ENCODE assay signal across 9 cellular contexts in genomic region chr7:74454948-74455804, GRCh38. TPM values are rescaled to one million over a fixed set of nuclear protein-coding genes. Genes with fewer than 3 reads are reported as not detected.
A peak's percentile ranks its signal among the peaks of the same experiment; 100 is the strongest.
DNase-seq lines count a peak whose midpoint lies in the region; ATAC-seq and TF ChIP-seq lines count a peak whose summit lies in the region.
"Had no signal": no experiment of that assay in that cellular context is flagged by ENCODE, and none has a peak within 500 bp of the region (broad histone marks: within the 10 kb centered on the region; RNA-seq: fewer than 3 reads in every experiment).

No MANE protein-coding gene starts in this region.

- peak; percentile 41 to 74 (median 66) for ATAC-seq in right lobe of liver

- H3K9me3 ChIP-seq in right lobe of liver (no peaks in the 10 kb centered on the region), thyroid gland (no peaks in the 10 kb centered on the region)

- TF ChIP-seq POLR2A in right lobe of liver (IDR thresholded peaks at IDR 0.05) (no peak), thyroid gland (IDR thresholded peaks at IDR 0.05) (peak; percentile 24 to 87)

- H3K36me3 ChIP-seq in right lobe of liver: no peaks in the 10 kb centered on the region
- H3K36me3 ChIP-seq in thyroid gland: no peaks in the 10 kb centered on the region

- no peaks in the 10 kb centered on the region for H3K9me3 Mint-ChIP-seq in activated CD4-positive, alpha-beta T cell treated with anti-CD3 and anti-CD28 coated beads, Interleukin-2, amount 10 ng/mL, durations not matched to agents 24 days and 14 days

- H3K4me1 ChIP-seq in right lobe of liver (peaks cover 0 to 12% (median 4%) of the 10 kb centered on the region in 4 donors), thyroid gland (peaks cover 43 to 60% of the 10 kb centered on the region in 2 donors)

- H3K4me3 Mint-ChIP-seq in activated CD4-positive, alpha-beta T cell treated with anti-CD3 and anti-CD28 coated beads, Interleukin-2, amount 10 ng/mL, durations not matched to agents 24 days and 14 days: peak overlapping the region; percentile 15

- H3K4me3 ChIP-seq in right lobe of liver (peak overlapping the region in 2 of 3 donors; percentile 63 to 64), thyroid gland (replicated peaks in 1 of 3) (peak overlapping the region; percentile 10 to 78 (median 55))

- WGBS in right lobe of liver (ENCODE audit: insufficient coverage, low coverage, low lambda C conversion rate, missing lambda C conversion rate): 41% methylated on average over 6 of the region's 24 CpGs
- 58 to 73% methylated on average over 13 to 17 of the region's 24 CpGs for WGBS in thyroid gland, 2 donors

- H3K27ac ChIP-seq in caudate nucleus (ENCODE audit: low read depth, low read length) (peak overlapping the region; percentile 86), right lobe of liver (peak overlapping the region in 2 of 3 donors; percentile 55 to 62), thyroid gland (peak overlapping the region; percentile 98 to 99 (median 99))

- no peak for TF ChIP-seq CTCF in right lobe of liver (IDR thresholded peaks at IDR 0.05)
- no peak for TF ChIP-seq CTCF in thyroid gland (IDR thresholded peaks at IDR 0.05)

- peaks cover 11% of the 10 kb centered on the region for H3K4me1 Mint-ChIP-seq in activated CD4-positive, alpha-beta T cell treated with anti-CD3 and anti-CD28 coated beads, Interleukin-2, amount 10 ng/mL, durations not matched to agents 24 days and 14 days

- no peak for DNase-seq in activated CD4-positive, alpha-beta T cell treated with anti-CD3 and anti-CD28 coated beads, Interleukin-2, amount 10 ng/mL, durations not matched to agents 24 days and 14 days
- DNase-seq in activated CD4-positive, alpha-beta T cell treated with anti-CD3 and anti-CD28 coated beads for 4 hours: no peak
- DNase-seq in caudate nucleus (lab: John Stamatoyannopoulos, UW) (peak in 26 of 61 donors; percentile 4 to 65 (median 23)), right lobe of liver (peak in 2 of 3 donors; percentile 77 to 81), thyroid gland (peak; percentile 83 to 85), HPDE6-E6E7 (ENCODE audit: extremely low spot score) (no peak), T1000 (lab: John Stamatoyannopoulos, UW) (no peak), NCI-H1092 treated with DMSO at 0.1 percent for 48 hours (lab: John Stamatoyannopoulos, UW) (no peak)
- DNase-seq: NCI-H226 had no signal

- H3K27ac Mint-ChIP-seq in activated CD4-positive, alpha-beta T cell treated with anti-CD3 and anti-CD28 coated beads, Interleukin-2, amount 10 ng/mL, durations not matched to agents 24 days and 14 days: no peak overlapping the region

- intact Hi-C loops in activated CD4-positive, alpha-beta T cell treated with anti-CD3 and anti-CD28 coated beads, Interleukin-2, amount 10 ng/mL, durations not matched to agents 24 days and 14 days (cut with micrococcal nuclease): loop anchor here (5.0 kb wide), 1 partner anchor 373 kb away; the partner anchor contains the start of gene LIMK1
- intact Hi-C loops in right lobe of liver (cut with DNase I) (no loop called here), thyroid gland (cut with DNase I) (no loop called here)

- H3K36me3 Mint-ChIP-seq in activated CD4-positive, alpha-beta T cell treated with anti-CD3 and anti-CD28 coated beads, Interleukin-2, amount 10 ng/mL, durations not matched to agents 24 days and 14 days (ENCODE audit: low read depth): no peaks in the 10 kb centered on the region

- H3K27me3 ChIP-seq in right lobe of liver (no peaks in the 10 kb centered on the region), thyroid gland (no peaks in the 10 kb centered on the region)

- peaks cover 9% of the 10 kb centered on the region for H3K27me3 Mint-ChIP-seq in activated CD4-positive, alpha-beta T cell treated with anti-CD3 and anti-CD28 coated beads, Interleukin-2, amount 10 ng/mL, durations not matched to agents 24 days and 14 days

RNA-seq across cellular contexts. Expression of gene GTF2IRD1, which starts 1.5 kb away (rescaled TPM):
- total RNA-seq in activated CD4-positive, alpha-beta T cell treated with anti-CD3 and anti-CD28 coated beads, Interleukin-2, amount 10 ng/mL, durations not matched to agents 24 days and 14 days: 1.4 and 2.7 TPM in 2 replicates
- total RNA-seq in right lobe of liver: 1 to 10 TPM; 1.9 to 9.8 (median 6.5) TPM
- 10 to 100 TPM; 28.1 to 41.1 (median 31.0) TPM for total RNA-seq in thyroid gland

Comparison
In these comparisons a context has a peak if more than half of its experiments do, and no peak if none do; other contexts are left out.
1. DNase-seq: peak in right lobe of liver (2 of 3) and thyroid gland (2 of 2); none in activated CD4-positive, alpha-beta T cell treated with anti-CD3 and anti-CD28 coated beads, Interleukin-2, amount 10 ng/mL, durations not matched to agents 24 days and 14 days (single experiment), activated CD4-positive, alpha-beta T cell treated with anti-CD3 and anti-CD28 coated beads for 4 hours (0 of 2), HPDE6-E6E7 (single experiment), T1000 (single experiment) and NCI-H1092 treated with DMSO at 0.1 percent for 48 hours (single experiment).
2. Peak in every context shown above with its lines, with median percentiles within 50 percentile points of each other: H3K27ac ChIP-seq.